Comparison of ENCODE assay signal across 13 cellular contexts in genomic region chr3:128194843-128195242, GRCh38.
"Had no signal": no experiment of that assay in that cellular context is flagged by ENCODE, and none has a peak within 500 bp of the region (broad histone marks: within the 10 kb centered on the region; RNA-seq: fewer than 3 reads in every experiment).

No MANE protein-coding gene starts in this region.

- H3K9me3 ChIP-seq: prostate gland, upper lobe of left lung had no signal

- DNase-seq: activated CD4-positive, alpha-beta T cell treated with anti-CD3 and anti-CD28 coated beads for 1 hour; activated CD4-positive, alpha-beta T cell treated with anti-CD3 and anti-CD28 coated beads, Interleukin-2, amount 50 U/mL, for 48 hours; activated gamma-delta T cell; activated T-cell treated with anti-CD3 and anti-CD28 coated beads, Interleukin-2, amount 50 U/mL, for 48 hours; amygdala; foreskin keratinocyte; occipital lobe; stimulated activated CD4-positive, alpha-beta T cell treated with anti-CD3 and anti-CD28 coated beads, Interleukin-2, amount 100 ng/mL, for 48 hours; stimulated activated naive CD4-positive, alpha-beta T cell treated with Interleukin-2 at 50 U/mL for 16 hours; SW 1271; upper lobe of left lung had no signal

- ATAC-seq: foreskin keratinocyte; natural killer cell treated with Interleukin-12 subunit alpha and Interleukin-12 subunit beta and Interleukin-15 and Interleukin-18, amount 100 ng/mL, for 72 hours had no signal

- H3K36me3 ChIP-seq: prostate gland, upper lobe of left lung had no signal

- H3K27me3 ChIP-seq: foreskin keratinocyte, upper lobe of left lung had no signal

- H3K4me3 ChIP-seq: prostate gland, upper lobe of left lung had no signal

- H3K4me1 ChIP-seq: foreskin keratinocyte, prostate gland had no signal

- H3K27ac ChIP-seq: foreskin keratinocyte, prostate gland, upper lobe of left lung had no signal
